Comparison of ENCODE assay signal across 1 cellular context in the genomic region with DNA sequence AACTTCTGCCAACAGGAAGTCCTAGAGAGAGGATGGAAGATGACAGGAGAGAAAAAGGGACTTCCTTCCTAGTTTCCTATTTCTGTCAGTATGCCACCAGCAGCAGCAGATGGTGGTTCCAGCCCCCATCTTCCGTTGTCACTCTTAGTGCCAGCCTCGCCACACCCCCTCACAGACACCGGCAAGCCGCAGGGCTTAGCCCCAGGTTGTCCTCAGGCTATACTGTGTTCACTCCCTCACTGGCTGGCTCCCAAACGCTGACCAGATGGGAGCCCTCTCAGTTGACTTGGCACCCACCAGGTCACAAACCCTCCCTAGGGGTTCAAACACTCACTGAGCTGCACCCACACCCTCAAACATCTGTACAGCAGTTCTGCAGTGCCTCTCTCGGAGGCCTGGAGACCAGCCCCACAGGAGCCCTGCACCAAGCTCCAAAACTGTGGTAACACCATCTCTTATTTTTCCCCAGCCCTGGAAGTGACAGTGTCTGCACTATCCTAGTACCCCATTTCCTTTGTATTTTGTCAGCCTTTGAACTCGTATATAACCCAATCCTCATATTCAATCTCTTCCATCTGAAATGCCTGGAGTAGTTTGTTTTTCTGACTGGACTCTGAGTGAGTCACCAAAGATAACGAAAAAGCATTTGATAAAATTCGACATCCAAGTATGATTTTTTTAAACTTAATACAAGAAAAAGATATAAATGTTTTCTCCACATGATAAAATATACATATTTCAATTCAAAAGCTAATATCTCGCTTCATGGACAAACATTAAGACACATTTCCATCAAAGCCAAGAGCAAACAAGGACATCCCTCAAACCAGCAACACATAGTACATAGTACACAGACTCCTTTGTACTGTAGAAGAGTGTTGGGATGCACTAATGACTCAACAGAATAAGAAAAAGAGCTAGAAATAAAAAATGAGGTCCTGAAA.
TF ChIP-seq lines count a peak whose summit lies in the region.

No MANE protein-coding gene starts in this region.

TF ChIP-seq in GM23338, 12 proteins besides CTCF, POLR2A, EP300 and RAD21 (continued from another document):
- TF ChIP-seq, protein P1, sequence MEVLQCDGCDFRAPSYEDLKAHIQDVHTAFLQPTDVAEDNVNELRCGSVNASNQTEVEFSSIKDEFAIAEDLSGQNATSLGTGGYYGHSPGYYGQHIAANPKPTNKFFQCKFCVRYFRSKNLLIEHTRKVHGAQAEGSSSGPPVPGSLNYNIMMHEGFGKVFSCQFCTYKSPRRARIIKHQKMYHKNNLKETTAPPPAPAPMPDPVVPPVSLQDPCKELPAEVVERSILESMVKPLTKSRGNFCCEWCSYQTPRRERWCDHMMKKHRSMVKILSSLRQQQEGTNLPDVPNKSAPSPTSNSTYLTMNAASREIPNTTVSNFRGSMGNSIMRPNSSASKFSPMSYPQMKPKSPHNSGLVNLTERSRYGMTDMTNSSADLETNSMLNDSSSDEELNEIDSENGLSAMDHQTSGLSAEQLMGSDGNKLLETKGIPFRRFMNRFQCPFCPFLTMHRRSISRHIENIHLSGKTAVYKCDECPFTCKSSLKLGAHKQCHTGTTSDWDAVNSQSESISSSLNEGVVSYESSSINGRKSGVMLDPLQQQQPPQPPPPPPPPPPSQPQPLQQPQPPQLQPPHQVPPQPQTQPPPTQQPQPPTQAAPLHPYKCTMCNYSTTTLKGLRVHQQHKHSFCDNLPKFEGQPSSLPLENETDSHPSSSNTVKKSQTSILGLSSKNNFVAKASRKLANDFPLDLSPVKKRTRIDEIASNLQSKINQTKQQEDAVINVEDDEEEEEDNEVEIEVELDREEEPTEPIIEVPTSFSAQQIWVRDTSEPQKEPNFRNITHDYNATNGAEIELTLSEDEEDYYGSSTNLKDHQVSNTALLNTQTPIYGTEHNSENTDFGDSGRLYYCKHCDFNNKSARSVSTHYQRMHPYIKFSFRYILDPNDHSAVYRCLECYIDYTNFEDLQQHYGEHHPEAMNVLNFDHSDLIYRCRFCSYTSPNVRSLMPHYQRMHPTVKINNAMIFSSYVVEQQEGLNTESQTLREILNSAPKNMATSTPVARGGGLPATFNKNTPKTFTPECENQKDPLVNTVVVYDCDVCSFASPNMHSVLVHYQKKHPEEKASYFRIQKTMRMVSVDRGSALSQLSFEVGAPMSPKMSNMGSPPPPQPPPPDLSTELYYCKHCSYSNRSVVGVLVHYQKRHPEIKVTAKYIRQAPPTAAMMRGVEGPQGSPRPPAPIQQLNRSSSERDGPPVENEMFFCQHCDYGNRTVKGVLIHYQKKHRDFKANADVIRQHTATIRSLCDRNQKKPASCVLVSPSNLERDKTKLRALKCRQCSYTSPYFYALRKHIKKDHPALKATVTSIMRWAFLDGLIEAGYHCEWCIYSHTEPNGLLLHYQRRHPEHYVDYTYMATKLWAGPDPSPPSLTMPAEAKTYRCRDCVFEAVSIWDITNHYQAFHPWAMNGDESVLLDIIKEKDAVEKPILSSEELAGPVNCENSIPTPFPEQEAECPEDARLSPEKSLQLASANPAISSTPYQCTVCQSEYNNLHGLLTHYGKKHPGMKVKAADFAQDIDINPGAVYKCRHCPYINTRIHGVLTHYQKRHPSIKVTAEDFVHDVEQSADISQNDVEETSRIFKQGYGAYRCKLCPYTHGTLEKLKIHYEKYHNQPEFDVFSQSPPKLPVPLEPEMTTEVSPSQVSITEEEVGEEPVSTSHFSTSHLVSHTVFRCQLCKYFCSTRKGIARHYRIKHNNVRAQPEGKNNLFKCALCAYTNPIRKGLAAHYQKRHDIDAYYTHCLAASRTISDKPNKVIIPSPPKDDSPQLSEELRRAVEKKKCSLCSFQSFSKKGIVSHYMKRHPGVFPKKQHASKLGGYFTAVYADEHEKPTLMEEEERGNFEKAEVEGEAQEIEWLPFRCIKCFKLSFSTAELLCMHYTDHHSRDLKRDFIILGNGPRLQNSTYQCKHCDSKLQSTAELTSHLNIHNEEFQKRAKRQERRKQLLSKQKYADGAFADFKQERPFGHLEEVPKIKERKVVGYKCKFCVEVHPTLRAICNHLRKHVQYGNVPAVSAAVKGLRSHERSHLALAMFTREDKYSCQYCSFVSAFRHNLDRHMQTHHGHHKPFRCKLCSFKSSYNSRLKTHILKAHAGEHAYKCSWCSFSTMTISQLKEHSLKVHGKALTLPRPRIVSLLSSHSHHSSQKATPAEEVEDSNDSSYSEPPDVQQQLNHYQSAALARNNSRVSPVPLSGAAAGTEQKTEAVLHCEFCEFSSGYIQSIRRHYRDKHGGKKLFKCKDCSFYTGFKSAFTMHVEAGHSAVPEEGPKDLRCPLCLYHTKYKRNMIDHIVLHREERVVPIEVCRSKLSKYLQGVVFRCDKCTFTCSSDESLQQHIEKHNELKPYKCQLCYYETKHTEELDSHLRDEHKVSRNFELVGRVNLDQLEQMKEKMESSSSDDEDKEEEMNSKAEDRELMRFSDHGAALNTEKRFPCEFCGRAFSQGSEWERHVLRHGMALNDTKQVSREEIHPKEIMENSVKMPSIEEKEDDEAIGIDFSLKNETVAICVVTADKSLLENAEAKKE (CRISPR knock-in tag; IDR thresholded peaks at IDR 0.05): no peak
- no peak for TF ChIP-seq STAT1 (IDR thresholded peaks at IDR 0.05; ENCODE audit: unreplicated experiment)
- no peak for TF ChIP-seq CREB1 (CRISPR knock-in tag; IDR thresholded peaks at IDR 0.05; ENCODE audit: low read depth)
- no peak for TF ChIP-seq JUNB (IDR thresholded peaks at IDR 0.05; ENCODE audit: unreplicated experiment)
- TF ChIP-seq, protein P2, sequence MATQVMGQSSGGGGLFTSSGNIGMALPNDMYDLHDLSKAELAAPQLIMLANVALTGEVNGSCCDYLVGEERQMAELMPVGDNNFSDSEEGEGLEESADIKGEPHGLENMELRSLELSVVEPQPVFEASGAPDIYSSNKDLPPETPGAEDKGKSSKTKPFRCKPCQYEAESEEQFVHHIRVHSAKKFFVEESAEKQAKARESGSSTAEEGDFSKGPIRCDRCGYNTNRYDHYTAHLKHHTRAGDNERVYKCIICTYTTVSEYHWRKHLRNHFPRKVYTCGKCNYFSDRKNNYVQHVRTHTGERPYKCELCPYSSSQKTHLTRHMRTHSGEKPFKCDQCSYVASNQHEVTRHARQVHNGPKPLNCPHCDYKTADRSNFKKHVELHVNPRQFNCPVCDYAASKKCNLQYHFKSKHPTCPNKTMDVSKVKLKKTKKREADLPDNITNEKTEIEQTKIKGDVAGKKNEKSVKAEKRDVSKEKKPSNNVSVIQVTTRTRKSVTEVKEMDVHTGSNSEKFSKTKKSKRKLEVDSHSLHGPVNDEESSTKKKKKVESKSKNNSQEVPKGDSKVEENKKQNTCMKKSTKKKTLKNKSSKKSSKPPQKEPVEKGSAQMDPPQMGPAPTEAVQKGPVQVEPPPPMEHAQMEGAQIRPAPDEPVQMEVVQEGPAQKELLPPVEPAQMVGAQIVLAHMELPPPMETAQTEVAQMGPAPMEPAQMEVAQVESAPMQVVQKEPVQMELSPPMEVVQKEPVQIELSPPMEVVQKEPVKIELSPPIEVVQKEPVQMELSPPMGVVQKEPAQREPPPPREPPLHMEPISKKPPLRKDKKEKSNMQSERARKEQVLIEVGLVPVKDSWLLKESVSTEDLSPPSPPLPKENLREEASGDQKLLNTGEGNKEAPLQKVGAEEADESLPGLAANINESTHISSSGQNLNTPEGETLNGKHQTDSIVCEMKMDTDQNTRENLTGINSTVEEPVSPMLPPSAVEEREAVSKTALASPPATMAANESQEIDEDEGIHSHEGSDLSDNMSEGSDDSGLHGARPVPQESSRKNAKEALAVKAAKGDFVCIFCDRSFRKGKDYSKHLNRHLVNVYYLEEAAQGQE (IDR thresholded peaks at IDR 0.05; ENCODE audit: unreplicated experiment): no peak
- no peak for TF ChIP-seq POLR2AphosphoS5 (IDR thresholded peaks at IDR 0.05; ENCODE audit: low read depth)
